1 cellular context compared by ENCODE assay signal in genomic region chr3:38528457-38528856, GRCh38.
TF ChIP-seq lines count a peak whose summit lies in the region.

No MANE protein-coding gene starts in this region.

TF ChIP-seq in A549, 52 proteins besides CTCF, POLR2A, EP300 and RAD21 (continued from another document):
- TF ChIP-seq FOSL2 (IDR thresholded peaks at IDR 0.05) (no peak), FOSL2 (CRISPR knock-in tag; IDR thresholded peaks at IDR 0.05) (no peak), CHD4 (IDR thresholded peaks at IDR 0.05; ENCODE audit: borderline replicate concordance) (no peak), FOXS1 (CRISPR knock-in tag; IDR thresholded peaks at IDR 0.05) (no peak), RFX5 (IDR thresholded peaks at IDR 0.05) (no peak), BHLHE40 (IDR thresholded peaks at IDR 0.05; ENCODE audit: low read depth, low read length) (no peak), EHF (CRISPR knock-in tag; IDR thresholded peaks at IDR 0.05) (no peak), PHF8 (IDR thresholded peaks at IDR 0.05; ENCODE audit: borderline replicate concordance, low read depth) (no peak), SMC3 (IDR thresholded peaks at IDR 0.05) (no peak), MAFK (IDR thresholded peaks at IDR 0.05; ENCODE audit: partially characterized antibody) (no peak), GATA3 (IDR thresholded peaks at IDR 0.05; ENCODE audit: borderline replicate concordance) (no peak), ZSCAN20 (CRISPR knock-in tag; IDR thresholded peaks at IDR 0.05) (no peak)
- TF ChIP-seq, protein P1, sequence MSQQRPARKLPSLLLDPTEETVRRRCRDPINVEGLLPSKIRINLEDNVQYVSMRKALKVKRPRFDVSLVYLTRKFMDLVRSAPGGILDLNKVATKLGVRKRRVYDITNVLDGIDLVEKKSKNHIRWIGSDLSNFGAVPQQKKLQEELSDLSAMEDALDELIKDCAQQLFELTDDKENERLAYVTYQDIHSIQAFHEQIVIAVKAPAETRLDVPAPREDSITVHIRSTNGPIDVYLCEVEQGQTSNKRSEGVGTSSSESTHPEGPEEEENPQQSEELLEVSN (IDR thresholded peaks at IDR 0.05; ENCODE audit: borderline replicate concordance, low read depth): no peak
